In genomic region chrX:122055979-122056715, GRCh38 we compare ENCODE assay signal across 2 cellular contexts.
TF ChIP-seq lines count a peak whose summit lies in the region.

No MANE protein-coding gene starts in this region.

TF ChIP-seq in SK-N-SH, 30 proteins besides CTCF, POLR2A, EP300 and RAD21 (continued from another document):
- TF ChIP-seq, protein P1, sequence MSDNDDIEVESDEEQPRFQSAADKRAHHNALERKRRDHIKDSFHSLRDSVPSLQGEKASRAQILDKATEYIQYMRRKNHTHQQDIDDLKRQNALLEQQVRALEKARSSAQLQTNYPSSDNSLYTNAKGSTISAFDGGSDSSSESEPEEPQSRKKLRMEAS (IDR thresholded peaks at IDR 0.05; ENCODE audit: low read depth): no peak
- TF ChIP-seq CHD2 (IDR thresholded peaks at IDR 0.05; ENCODE audit: low read length, partially characterized antibody): peak; percentile 39
- no peak for TF ChIP-seq USF1 (IDR thresholded peaks at IDR 0.05; ENCODE audit: borderline replicate concordance, low read depth)
- TF ChIP-seq ELF1 (IDR thresholded peaks at IDR 0.05): no peak
- peak; percentile 67; the same call in 1 of the 2 replicates for TF ChIP-seq RCOR1 (IDR thresholded peaks at IDR 0.05; ENCODE audit: low read length)
- TF ChIP-seq POLR2AphosphoS5 (IDR thresholded peaks at IDR 0.05; ENCODE audit: low read depth, low read length): no peak
- TF ChIP-seq SMC3 (IDR thresholded peaks at IDR 0.05; ENCODE audit: low read depth, low read length): no peak
- peak; percentile 77 for TF ChIP-seq GATA2 (CRISPR knock-in tag; IDR thresholded peaks at IDR 0.05)
- 0 out of 2 replicates have a peak, but pooled peaks have one; percentile 9 for TF ChIP-seq TCF12 (IDR thresholded peaks at IDR 0.05)

TF ChIP-seq in SK-N-SH treated with all-trans-retinoic acid at 6 μM for 48 hours, 23 proteins besides CTCF, POLR2A, EP300 and RAD21:
- no peak for TF ChIP-seq POU6F1 (CRISPR knock-in tag; IDR thresholded peaks at IDR 0.05; ENCODE audit: borderline replicate concordance, low read depth)
- TF ChIP-seq, protein P2, sequence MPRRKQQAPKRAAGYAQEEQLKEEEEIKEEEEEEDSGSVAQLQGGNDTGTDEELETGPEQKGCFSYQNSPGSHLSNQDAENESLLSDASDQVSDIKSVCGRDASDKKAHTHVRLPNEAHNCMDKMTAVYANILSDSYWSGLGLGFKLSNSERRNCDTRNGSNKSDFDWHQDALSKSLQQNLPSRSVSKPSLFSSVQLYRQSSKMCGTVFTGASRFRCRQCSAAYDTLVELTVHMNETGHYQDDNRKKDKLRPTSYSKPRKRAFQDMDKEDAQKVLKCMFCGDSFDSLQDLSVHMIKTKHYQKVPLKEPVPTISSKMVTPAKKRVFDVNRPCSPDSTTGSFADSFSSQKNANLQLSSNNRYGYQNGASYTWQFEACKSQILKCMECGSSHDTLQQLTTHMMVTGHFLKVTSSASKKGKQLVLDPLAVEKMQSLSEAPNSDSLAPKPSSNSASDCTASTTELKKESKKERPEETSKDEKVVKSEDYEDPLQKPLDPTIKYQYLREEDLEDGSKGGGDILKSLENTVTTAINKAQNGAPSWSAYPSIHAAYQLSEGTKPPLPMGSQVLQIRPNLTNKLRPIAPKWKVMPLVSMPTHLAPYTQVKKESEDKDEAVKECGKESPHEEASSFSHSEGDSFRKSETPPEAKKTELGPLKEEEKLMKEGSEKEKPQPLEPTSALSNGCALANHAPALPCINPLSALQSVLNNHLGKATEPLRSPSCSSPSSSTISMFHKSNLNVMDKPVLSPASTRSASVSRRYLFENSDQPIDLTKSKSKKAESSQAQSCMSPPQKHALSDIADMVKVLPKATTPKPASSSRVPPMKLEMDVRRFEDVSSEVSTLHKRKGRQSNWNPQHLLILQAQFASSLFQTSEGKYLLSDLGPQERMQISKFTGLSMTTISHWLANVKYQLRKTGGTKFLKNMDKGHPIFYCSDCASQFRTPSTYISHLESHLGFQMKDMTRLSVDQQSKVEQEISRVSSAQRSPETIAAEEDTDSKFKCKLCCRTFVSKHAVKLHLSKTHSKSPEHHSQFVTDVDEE (CRISPR knock-in tag; IDR thresholded peaks at IDR 0.05): no peak
- TF ChIP-seq PPARA (CRISPR knock-in tag; IDR thresholded peaks at IDR 0.05; ENCODE audit: borderline replicate concordance): no peak
- no peak for TF ChIP-seq ZNF70 (CRISPR knock-in tag; IDR thresholded peaks at IDR 0.05)
- TF ChIP-seq ZC3H10 (CRISPR knock-in tag; IDR thresholded peaks at IDR 0.05): no peak
- TF ChIP-seq RARB (CRISPR knock-in tag; IDR thresholded peaks at IDR 0.05): no peak
- TF ChIP-seq SNAI2 (CRISPR knock-in tag; IDR thresholded peaks at IDR 0.05): no peak
- no peak for TF ChIP-seq ZFP3 (CRISPR knock-in tag; IDR thresholded peaks at IDR 0.05)
- no peak for TF ChIP-seq CREB5 (CRISPR knock-in tag; IDR thresholded peaks at IDR 0.05; ENCODE audit: low read depth)
- no peak for TF ChIP-seq ESRRG (CRISPR knock-in tag; IDR thresholded peaks at IDR 0.05)
- TF ChIP-seq ZNF565 (CRISPR knock-in tag; conservative IDR thresholded peaks at IDR 0.05; ENCODE audit: low read depth): no peak
